ENCODE assay signal across 17 cellular contexts in genomic region chr12:13900718-13901117, GRCh38.
"Had no signal": no experiment of that assay in that cellular context is flagged by ENCODE, and none has a peak within 500 bp of the region (broad histone marks: within the 10 kb centered on the region; RNA-seq: fewer than 3 reads in every experiment).

No MANE protein-coding gene starts in this region.

- ATAC-seq: foreskin keratinocyte; left ventricle myocardium superior; naive thymus-derived CD4-positive, alpha-beta T cell; psoas muscle; right lobe of liver had no signal

- DNase-seq: dermis blood vessel endothelial cell; foreskin keratinocyte; immature natural killer cell; left ventricle myocardium superior; mesendoderm; naive thymus-derived CD4-positive, alpha-beta T cell; nephron progenitor cell; psoas muscle; retina; right lobe of liver; spleen; stimulated activated CD4-positive, alpha-beta T cell treated with anti-CD3 and anti-CD28 coated beads, Interleukin-2, amount 100 ng/mL, for 24 hours; stimulated activated CD4-positive, alpha-beta T cell treated with anti-CD3 and anti-CD28 coated beads, Interleukin-4, amount 100 ng/mL, for 4 hours; stimulated activated naive CD4-positive, alpha-beta T cell; stomach; substantia nigra; trophoblast cell had no signal
